Comparison of ENCODE assay signal across 1 cellular context in genomic region chr7:74619235-74619860, GRCh38.
TF ChIP-seq lines count a peak whose summit lies in the region.

No MANE protein-coding gene starts in this region.

TF ChIP-seq in IMR-90, 13 proteins besides CTCF, POLR2A, EP300 and RAD21:
- TF ChIP-seq, protein P1, sequence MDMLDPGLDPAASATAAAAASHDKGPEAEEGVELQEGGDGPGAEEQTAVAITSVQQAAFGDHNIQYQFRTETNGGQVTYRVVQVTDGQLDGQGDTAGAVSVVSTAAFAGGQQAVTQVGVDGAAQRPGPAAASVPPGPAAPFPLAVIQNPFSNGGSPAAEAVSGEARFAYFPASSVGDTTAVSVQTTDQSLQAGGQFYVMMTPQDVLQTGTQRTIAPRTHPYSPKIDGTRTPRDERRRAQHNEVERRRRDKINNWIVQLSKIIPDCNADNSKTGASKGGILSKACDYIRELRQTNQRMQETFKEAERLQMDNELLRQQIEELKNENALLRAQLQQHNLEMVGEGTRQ (IDR thresholded peaks at IDR 0.05; ENCODE audit: low read depth, low read length), result no peak
- no peak for TF ChIP-seq RCOR1 (IDR thresholded peaks at IDR 0.05; ENCODE audit: insufficient replicate concordance, low read length)
- TF ChIP-seq MXI1 (IDR thresholded peaks at IDR 0.05; ENCODE audit: borderline replicate concordance, low read depth, low read length), result no peak
- no peak for TF ChIP-seq FOS (IDR thresholded peaks at IDR 0.05; ENCODE audit: low read depth, low read length)
- TF ChIP-seq NFE2L2 (IDR thresholded peaks at IDR 0.05; ENCODE audit: low read depth, low read length), result no peak
- TF ChIP-seq CEBPB (IDR thresholded peaks at IDR 0.05; ENCODE audit: low read depth, low read length), result no peak
- no peak for TF ChIP-seq BHLHE40 (IDR thresholded peaks at IDR 0.05; ENCODE audit: low read depth, low read length)
- TF ChIP-seq MAFK (IDR thresholded peaks at IDR 0.05; ENCODE audit: low read depth, low read length), result no peak
- TF ChIP-seq CHD1 (IDR thresholded peaks at IDR 0.05; ENCODE audit: low read depth, low read length), result no peak
- TF ChIP-seq, protein P2, sequence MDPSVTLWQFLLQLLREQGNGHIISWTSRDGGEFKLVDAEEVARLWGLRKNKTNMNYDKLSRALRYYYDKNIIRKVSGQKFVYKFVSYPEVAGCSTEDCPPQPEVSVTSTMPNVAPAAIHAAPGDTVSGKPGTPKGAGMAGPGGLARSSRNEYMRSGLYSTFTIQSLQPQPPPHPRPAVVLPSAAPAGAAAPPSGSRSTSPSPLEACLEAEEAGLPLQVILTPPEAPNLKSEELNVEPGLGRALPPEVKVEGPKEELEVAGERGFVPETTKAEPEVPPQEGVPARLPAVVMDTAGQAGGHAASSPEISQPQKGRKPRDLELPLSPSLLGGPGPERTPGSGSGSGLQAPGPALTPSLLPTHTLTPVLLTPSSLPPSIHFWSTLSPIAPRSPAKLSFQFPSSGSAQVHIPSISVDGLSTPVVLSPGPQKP (IDR thresholded peaks at IDR 0.05; ENCODE audit: borderline replicate concordance, low read depth, low read length), result no peak
- TF ChIP-seq SMC3 (IDR thresholded peaks at IDR 0.05; ENCODE audit: low read depth, low read length), result no peak
- TF ChIP-seq RFX5 (IDR thresholded peaks at IDR 0.05; ENCODE audit: low read depth, low read length), result no peak
- TF ChIP-seq MAZ (IDR thresholded peaks at IDR 0.05; ENCODE audit: borderline replicate concordance, low read depth, low read length), result no peak
